Comparison of ENCODE assay signal across 14 cellular contexts in genomic region chr19:43738780-43739211, GRCh38. TPM values are rescaled to one million over a fixed set of nuclear protein-coding genes. Genes with fewer than 3 reads are reported as not detected.
DNase-seq lines count a peak whose midpoint lies in the region; ATAC-seq and TF ChIP-seq lines count a peak whose summit lies in the region.
"Had no signal": no experiment of that assay in that cellular context is flagged by ENCODE, and none has a peak within 500 bp of the region (broad histone marks: within the 10 kb centered on the region; RNA-seq: fewer than 3 reads in every experiment).

No MANE protein-coding gene starts in this region.

- no peaks in the 10 kb centered on the region for H3K27me3 ChIP-seq in ovary

- no peaks in the 10 kb centered on the region for H3K27me3 Mint-ChIP-seq in T-helper 1 cell treated with Interleukin-12 subunit alpha and Interleukin-12 subunit beta and Interleukin-4 antibody, amounts not matched to agents 30 μg/mL and 1 μg/mL, for 36 hours (ENCODE audit: low read depth)
- no peaks in the 10 kb centered on the region for H3K27me3 Mint-ChIP-seq in activated CD4-positive, alpha-beta memory T cell treated with anti-CD3 and anti-CD28 coated beads, Interleukin-2, amount 10 ng/mL, durations not matched to agents 7 days and 5 days

- no peaks in the 10 kb centered on the region for H3K9me3 Mint-ChIP-seq in T-helper 1 cell treated with Interleukin-12 subunit alpha and Interleukin-12 subunit beta and Interleukin-4 antibody, amounts not matched to agents 30 μg/mL and 1 μg/mL, for 36 hours
- H3K9me3 Mint-ChIP-seq in activated CD4-positive, alpha-beta memory T cell treated with anti-CD3 and anti-CD28 coated beads, Interleukin-2, amount 10 ng/mL, durations not matched to agents 7 days and 5 days, result no peaks in the 10 kb centered on the region

- peak; percentile 34 for ATAC-seq in left cardiac atrium

- TF ChIP-seq EP300 in ovary (IDR thresholded peaks at IDR 0.05), result no peak

- H3K4me1 Mint-ChIP-seq in T-helper 1 cell treated with Interleukin-12 subunit alpha and Interleukin-12 subunit beta and Interleukin-4 antibody, amounts not matched to agents 30 μg/mL and 1 μg/mL, for 36 hours (ENCODE audit: low read depth), result peaks cover 22% of the 10 kb centered on the region
- peaks cover 28% of the 10 kb centered on the region for H3K4me1 Mint-ChIP-seq in activated CD4-positive, alpha-beta memory T cell treated with anti-CD3 and anti-CD28 coated beads, Interleukin-2, amount 10 ng/mL, durations not matched to agents 7 days and 5 days

- H3K4me3 Mint-ChIP-seq in T-helper 1 cell treated with Interleukin-12 subunit alpha and Interleukin-12 subunit beta and Interleukin-4 antibody, amounts not matched to agents 30 μg/mL and 1 μg/mL, for 36 hours, result no peak overlapping the region
- H3K4me3 Mint-ChIP-seq in activated CD4-positive, alpha-beta memory T cell treated with anti-CD3 and anti-CD28 coated beads, Interleukin-2, amount 10 ng/mL, durations not matched to agents 7 days and 5 days, result no peak overlapping the region

- intact Hi-C loops in left cardiac atrium (cut with DNase I), result loop anchor here in 1 of 2 donors (5.0 kb wide), 1 partner anchor 49 kb away; no protein-coding TSS in a partner anchor
- intact Hi-C loops in ovary (cut with DNase I), result no loop called here

- H3K9me3 ChIP-seq in ovary, result no peaks in the 10 kb centered on the region

- WGBS in ovary, 3 donors, result 39 to 46% (median 41%) methylated on average over 5 of the region's 5 CpGs

- peaks cover 46% of the 10 kb centered on the region for H3K36me3 Mint-ChIP-seq in T-helper 1 cell treated with Interleukin-12 subunit alpha and Interleukin-12 subunit beta and Interleukin-4 antibody, amounts not matched to agents 30 μg/mL and 1 μg/mL, for 36 hours (ENCODE audit: low read depth)
- peaks cover 76% of the 10 kb centered on the region for H3K36me3 Mint-ChIP-seq in activated CD4-positive, alpha-beta memory T cell treated with anti-CD3 and anti-CD28 coated beads, Interleukin-2, amount 10 ng/mL, durations not matched to agents 7 days and 5 days (ENCODE audit: low read depth)

- H3K4me3 ChIP-seq in skin epidermis (no peak overlapping the region), ovary (no peak overlapping the region)

- TF ChIP-seq POLR2A in ovary (IDR thresholded peaks at IDR 0.05), result no peak

- H3K27ac ChIP-seq in skin epidermis (peak overlapping the region in 12 of 21 experiments; percentile 4 to 81 (median 62)), ovary (no peak overlapping the region)

- no peaks in the 10 kb centered on the region for H3K36me3 ChIP-seq in ovary

- no peaks in the 10 kb centered on the region for H3K4me1 ChIP-seq in ovary (ENCODE audit: insufficient read depth)

- TF ChIP-seq CTCF in ovary (IDR thresholded peaks at IDR 0.05), result no peak

- H3K27ac Mint-ChIP-seq in T-helper 1 cell treated with Interleukin-12 subunit alpha and Interleukin-12 subunit beta and Interleukin-4 antibody, amounts not matched to agents 30 μg/mL and 1 μg/mL, for 36 hours, result peak overlapping the region; percentile 38
- H3K27ac Mint-ChIP-seq in activated CD4-positive, alpha-beta memory T cell treated with anti-CD3 and anti-CD28 coated beads, Interleukin-2, amount 10 ng/mL, durations not matched to agents 7 days and 5 days, result peak overlapping the region; percentile 61

- no peak for DNase-seq in T-helper 1 cell
- DNase-seq in activated CD4-positive, alpha-beta memory T cell treated with anti-CD3 and anti-CD28 coated beads, Interleukin-2, amount 10 ng/mL, durations not matched to agents 7 days and 5 days, result no peak
- DNase-seq in left cardiac atrium, result no peak
- no peak for DNase-seq in ovary
- DNase-seq in SW 1271 (lab: John Stamatoyannopoulos, UW), result no peak
- no peak for DNase-seq in cortex of kidney (lab: John Stamatoyannopoulos, UW)
- DNase-seq: activated CD4-positive, alpha-beta T cell treated with anti-CD3 and anti-CD28 coated beads, Interleukin-2, amount 50 U/mL, for 48 hours; DND-41; NCI-H524; stimulated activated CD4-positive, alpha-beta T cell treated with anti-CD3 and anti-CD28 coated beads, Interleukin-4, amount 100 ng/mL, for 4 hours had no signal

- POLR2A ChIA-PET in activated CD4-positive, alpha-beta memory T cell treated with anti-CD3 and anti-CD28 coated beads, Interleukin-2, amount 10 ng/mL, durations not matched to agents 7 days and 5 days (lab: Charles Lee), result interaction anchor here (1.0 kb wide), 1 partner anchor 16 kb away, joined by 3 read pairs; the partner anchor contains the start of gene SMG9

- CTCF ChIA-PET in activated CD4-positive, alpha-beta memory T cell treated with anti-CD3 and anti-CD28 coated beads, Interleukin-2, amount 10 ng/mL, durations not matched to agents 7 days and 5 days (lab: Charles Lee), result interaction anchor here (0.6 to 1.0 kb wide), 2 partner anchors 15 to 70 kb away, joined by 3 to 4 read pairs; no protein-coding TSS in a partner anchor

RNA-seq across cellular contexts. Expression of gene SMG9, which starts 16.0 kb away (rescaled TPM):
- total RNA-seq in activated CD4-positive, alpha-beta memory T cell treated with anti-CD3 and anti-CD28 coated beads, Interleukin-2, amount 10 ng/mL, durations not matched to agents 7 days and 5 days, result 10 to 100 TPM; 58.1 to 64.6 TPM
- total RNA-seq in left cardiac atrium (10 to 100 TPM; 19.4 to 22.1 TPM), ovary (10 to 100 TPM; 13.9 to 34.8 (median 24.2) TPM)
- polyA plus RNA-seq in ovary, result 10 to 100 TPM; 15.7 to 15.9 TPM

RNA-seq across cellular contexts. Expression of gene IRGC, which starts 22.9 kb away (rescaled TPM):
- not detected for total RNA-seq in activated CD4-positive, alpha-beta memory T cell treated with anti-CD3 and anti-CD28 coated beads, Interleukin-2, amount 10 ng/mL, durations not matched to agents 7 days and 5 days
- total RNA-seq in left cardiac atrium (not detected), ovary (not detected)
- polyA plus RNA-seq in ovary, result not detected
- total RNA-seq: A673, omental fat pad had no signal

RNA-seq across cellular contexts. Expression of gene KCNN4, which starts 42.0 kb away (rescaled TPM):
- total RNA-seq in activated CD4-positive, alpha-beta memory T cell treated with anti-CD3 and anti-CD28 coated beads, Interleukin-2, amount 10 ng/mL, durations not matched to agents 7 days and 5 days, result 10 to 100 TPM; 71.7 to 72.3 TPM
- total RNA-seq in left cardiac atrium (1 to 10 TPM in 1 of 2 donors, under 1 TPM in 1; 0.71 to 1.4 TPM), ovary (1 to 10 TPM in 5 of 7 donors, under 1 TPM in 2; 0.61 to 9.1 (median 2.6) TPM)
- polyA plus RNA-seq in ovary, result under 1 TPM; 0.28 to 0.71 TPM
- total RNA-seq: A673 had no signal

Comparison
In these comparisons a context has a peak if more than half of its experiments do, and no peak if none do; other contexts are left out.
1. H3K27ac ChIP-seq: peak in skin epidermis (12 of 21); none in ovary (0 of 2).
2. RNA of gene KCNN4, which starts 42.0 kb away (total RNA-seq): 71.7 to 72.3 TPM in activated CD4-positive, alpha-beta memory T cell treated with anti-CD3 and anti-CD28 coated beads, Interleukin-2, amount 10 ng/mL, durations not matched to agents 7 days and 5 days; 0.61 to 9.1 TPM in ovary and 0.71 to 1.4 TPM in left cardiac atrium; every median in the first group is over 4 times any median in the second.